Comparison of ENCODE assay signal across 1 cellular context in the genomic region with DNA sequence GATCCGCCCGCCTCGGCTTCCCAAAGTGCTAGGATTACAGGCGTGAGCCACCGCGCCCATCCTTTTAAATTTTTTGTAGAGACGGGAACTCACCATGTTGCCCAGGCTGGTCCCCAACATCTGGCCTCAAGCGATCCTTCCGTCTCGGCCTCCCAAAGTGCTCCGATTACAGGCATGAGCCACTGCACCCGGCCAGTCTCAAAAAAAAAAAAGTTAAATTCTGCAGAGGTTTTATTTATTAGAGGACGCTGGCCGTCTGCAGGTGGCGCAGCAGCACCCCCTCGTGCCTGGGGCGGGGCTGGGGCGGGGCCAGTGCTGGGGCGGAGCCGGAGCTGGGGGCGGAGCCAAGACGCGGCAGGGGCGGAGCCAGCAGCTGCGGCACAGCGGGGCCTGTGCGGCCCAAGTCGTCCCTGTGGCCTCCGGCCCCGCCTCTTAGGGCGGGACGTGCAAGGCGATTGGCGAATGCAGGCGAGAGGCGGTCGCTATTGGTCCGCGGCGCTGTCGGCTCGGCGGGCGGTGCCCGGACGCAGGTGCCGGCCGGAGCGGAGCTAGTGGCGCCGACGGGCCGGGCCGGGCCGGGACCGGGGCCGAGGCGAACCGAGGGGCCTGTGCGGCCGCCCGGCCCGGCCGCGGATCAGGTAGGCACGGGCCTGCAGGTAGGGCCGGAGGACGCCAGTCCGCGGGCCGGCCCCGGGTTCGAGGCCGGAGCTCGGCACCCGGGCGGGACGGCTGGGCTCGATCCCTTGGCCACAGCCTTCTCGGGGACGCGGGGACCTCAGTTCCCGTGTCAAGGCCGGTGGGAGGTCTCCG.
A peak's percentile ranks its signal among the peaks of the same experiment; 100 is the strongest.
TF ChIP-seq lines count a peak whose summit lies in the region.

A gene with protein sequence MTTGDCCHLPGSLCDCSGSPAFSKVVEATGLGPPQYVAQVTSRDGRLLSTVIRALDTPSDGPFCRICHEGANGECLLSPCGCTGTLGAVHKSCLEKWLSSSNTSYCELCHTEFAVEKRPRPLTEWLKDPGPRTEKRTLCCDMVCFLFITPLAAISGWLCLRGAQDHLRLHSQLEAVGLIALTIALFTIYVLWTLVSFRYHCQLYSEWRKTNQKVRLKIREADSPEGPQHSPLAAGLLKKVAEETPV (plus strand): TSS at position 523 of the 810 bp plus-strand sequence. CDS start 8,536 bp downstream, outside the sequence.

TF ChIP-seq in K562, 482 proteins besides CTCF, POLR2A, EP300 and RAD21 (continued from another document and continues in another):
- TF ChIP-seq, protein P1, sequence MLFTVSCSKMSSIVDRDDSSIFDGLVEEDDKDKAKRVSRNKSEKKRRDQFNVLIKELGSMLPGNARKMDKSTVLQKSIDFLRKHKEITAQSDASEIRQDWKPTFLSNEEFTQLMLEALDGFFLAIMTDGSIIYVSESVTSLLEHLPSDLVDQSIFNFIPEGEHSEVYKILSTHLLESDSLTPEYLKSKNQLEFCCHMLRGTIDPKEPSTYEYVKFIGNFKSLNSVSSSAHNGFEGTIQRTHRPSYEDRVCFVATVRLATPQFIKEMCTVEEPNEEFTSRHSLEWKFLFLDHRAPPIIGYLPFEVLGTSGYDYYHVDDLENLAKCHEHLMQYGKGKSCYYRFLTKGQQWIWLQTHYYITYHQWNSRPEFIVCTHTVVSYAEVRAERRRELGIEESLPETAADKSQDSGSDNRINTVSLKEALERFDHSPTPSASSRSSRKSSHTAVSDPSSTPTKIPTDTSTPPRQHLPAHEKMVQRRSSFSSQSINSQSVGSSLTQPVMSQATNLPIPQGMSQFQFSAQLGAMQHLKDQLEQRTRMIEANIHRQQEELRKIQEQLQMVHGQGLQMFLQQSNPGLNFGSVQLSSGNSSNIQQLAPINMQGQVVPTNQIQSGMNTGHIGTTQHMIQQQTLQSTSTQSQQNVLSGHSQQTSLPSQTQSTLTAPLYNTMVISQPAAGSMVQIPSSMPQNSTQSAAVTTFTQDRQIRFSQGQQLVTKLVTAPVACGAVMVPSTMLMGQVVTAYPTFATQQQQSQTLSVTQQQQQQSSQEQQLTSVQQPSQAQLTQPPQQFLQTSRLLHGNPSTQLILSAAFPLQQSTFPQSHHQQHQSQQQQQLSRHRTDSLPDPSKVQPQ (CRISPR knock-in tag; IDR thresholded peaks at IDR 0.05; ENCODE audit: borderline replicate concordance): no peak
- TF ChIP-seq, protein P2, sequence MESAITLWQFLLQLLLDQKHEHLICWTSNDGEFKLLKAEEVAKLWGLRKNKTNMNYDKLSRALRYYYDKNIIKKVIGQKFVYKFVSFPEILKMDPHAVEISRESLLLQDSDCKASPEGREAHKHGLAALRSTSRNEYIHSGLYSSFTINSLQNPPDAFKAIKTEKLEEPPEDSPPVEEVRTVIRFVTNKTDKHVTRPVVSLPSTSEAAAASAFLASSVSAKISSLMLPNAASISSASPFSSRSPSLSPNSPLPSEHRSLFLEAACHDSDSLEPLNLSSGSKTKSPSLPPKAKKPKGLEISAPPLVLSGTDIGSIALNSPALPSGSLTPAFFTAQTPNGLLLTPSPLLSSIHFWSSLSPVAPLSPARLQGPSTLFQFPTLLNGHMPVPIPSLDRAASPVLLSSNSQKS (CRISPR knock-in tag; IDR thresholded peaks at IDR 0.05): no peak
- TF ChIP-seq COPS2 (conservative IDR thresholded peaks at IDR 0.05) (no peak), ZNF146 (CRISPR knock-in tag; IDR thresholded peaks at IDR 0.05; ENCODE audit: unreplicated experiment) (no peak), NR2C2 (CRISPR knock-in tag; IDR thresholded peaks at IDR 0.05) (no peak), NR2C2 (tag; IDR thresholded peaks at IDR 0.05) (no peak), KHSRP (IDR thresholded peaks at IDR 0.05) (no peak), XRCC4 (IDR thresholded peaks at IDR 0.05; ENCODE audit: extremely low read depth, insufficient read depth, insufficient read length) (no peak), ZNF253 (CRISPR knock-in tag; conservative IDR thresholded peaks at IDR 0.05) (no peak), NUFIP1 (IDR thresholded peaks at IDR 0.05; ENCODE audit: partially characterized antibody) (no peak), POU5F1 (IDR thresholded peaks at IDR 0.05; ENCODE audit: borderline replicate concordance, low read depth, low read length, partially characterized antibody) (no peak), ZNF79 (CRISPR knock-in tag; IDR thresholded peaks at IDR 0.05; ENCODE audit: low read depth) (no peak), MECOM (CRISPR knock-in tag; IDR thresholded peaks at IDR 0.05) (no peak), JUND (IDR thresholded peaks at IDR 0.05; ENCODE audit: borderline replicate concordance, low read depth, low read length) (0 out of 2 replicates have a peak, but pooled peaks have one; percentile 27), JUND (tag; IDR thresholded peaks at IDR 0.05; ENCODE audit: borderline replicate concordance, low read depth, low read length) (no peak), EWSR1 (IDR thresholded peaks at IDR 0.05; ENCODE audit: borderline replicate concordance, low read depth, partially characterized antibody) (no peak), HDAC6 (IDR thresholded peaks at IDR 0.05; ENCODE audit: low read depth, low read length) (no peak), HNRNPK (IDR thresholded peaks at IDR 0.05; ENCODE audit: low read depth, low read length, poor library complexity, severe bottlenecking) (peak; percentile 62), ZNF644 (tag; IDR thresholded peaks at IDR 0.05; ENCODE audit: low read depth) (no peak), CBFA2T2 (conservative IDR thresholded peaks at IDR 0.05) (no peak), ZBED1 (IDR thresholded peaks at IDR 0.05) (no peak), ZNF224 (CRISPR knock-in tag; IDR thresholded peaks at IDR 0.05) (no peak), ELF1 (tag; IDR thresholded peaks at IDR 0.05) (no peak), KLF1 (tag; IDR thresholded peaks at IDR 0.05) (no peak; the same call in 1 of the 2 replicates), ZNF507 (tag; conservative IDR thresholded peaks at IDR 0.05) (no peak), NFE2L1 (tag; IDR thresholded peaks at IDR 0.05; ENCODE audit: borderline replicate concordance, low read depth) (no peak), DDX20 (tag; IDR thresholded peaks at IDR 0.05; ENCODE audit: low read depth) (no peak), ZBTB7A (IDR thresholded peaks at IDR 0.05; ENCODE audit: borderline replicate concordance, control insufficient read depth, low read depth, low read length) (no peak), ZNF584 (CRISPR knock-in tag; IDR thresholded peaks at IDR 0.05; ENCODE audit: low read depth) (no peak), HMG20B (CRISPR knock-in tag; IDR thresholded peaks at IDR 0.05) (no peak), KDM5B (IDR thresholded peaks at IDR 0.05; ENCODE audit: insufficient replicate concordance, low read depth, low read length) (no peak), POLR2AphosphoS5 (IDR thresholded peaks at IDR 0.05; ENCODE audit: control insufficient read depth, insufficient read depth, low read depth, low read length) (no peak), ERF (CRISPR knock-in tag; IDR thresholded peaks at IDR 0.05) (no peak), TFAM (CRISPR knock-in tag; conservative IDR thresholded peaks at IDR 0.05) (no peak), POLR2H (tag; IDR thresholded peaks at IDR 0.05; ENCODE audit: low read depth) (no peak), ZNF445 (CRISPR knock-in tag; IDR thresholded peaks at IDR 0.05; ENCODE audit: low read depth) (no peak), ZNF311 (CRISPR knock-in tag; IDR thresholded peaks at IDR 0.05) (no peak), XRCC5 (IDR thresholded peaks at IDR 0.05; ENCODE audit: low read depth, low read length) (no peak), TBL1XR1 (IDR thresholded peaks at IDR 0.05; ENCODE audit: low read length in 2 of 2) (no peak), LCOR (CRISPR knock-in tag; IDR thresholded peaks at IDR 0.05) (no peak), HEY1 (CRISPR knock-in tag; IDR thresholded peaks at IDR 0.05; ENCODE audit: borderline replicate concordance) (no peak), TCF7L2 (IDR thresholded peaks at IDR 0.05; ENCODE audit: low read depth, low read length) (no peak), SMARCA4 (IDR thresholded peaks at IDR 0.05) (no peak), ZKSCAN8 (CRISPR knock-in tag; IDR thresholded peaks at IDR 0.05) (no peak), NCOA1 (IDR thresholded peaks at IDR 0.05; ENCODE audit: low read depth) (no peak), MTA2 (IDR thresholded peaks at IDR 0.05; ENCODE audit: low read depth) (no peak)
- TF ChIP-seq, protein P3, sequence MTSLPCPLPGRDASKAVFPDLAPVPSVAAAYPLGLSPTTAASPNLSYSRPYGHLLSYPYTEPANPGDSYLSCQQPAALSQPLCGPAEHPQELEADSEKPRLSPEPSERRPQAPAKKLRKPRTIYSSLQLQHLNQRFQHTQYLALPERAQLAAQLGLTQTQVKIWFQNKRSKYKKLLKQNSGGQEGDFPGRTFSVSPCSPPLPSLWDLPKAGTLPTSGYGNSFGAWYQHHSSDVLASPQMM (CRISPR knock-in tag; IDR thresholded peaks at IDR 0.05): no peak
- TF ChIP-seq, protein P4, sequence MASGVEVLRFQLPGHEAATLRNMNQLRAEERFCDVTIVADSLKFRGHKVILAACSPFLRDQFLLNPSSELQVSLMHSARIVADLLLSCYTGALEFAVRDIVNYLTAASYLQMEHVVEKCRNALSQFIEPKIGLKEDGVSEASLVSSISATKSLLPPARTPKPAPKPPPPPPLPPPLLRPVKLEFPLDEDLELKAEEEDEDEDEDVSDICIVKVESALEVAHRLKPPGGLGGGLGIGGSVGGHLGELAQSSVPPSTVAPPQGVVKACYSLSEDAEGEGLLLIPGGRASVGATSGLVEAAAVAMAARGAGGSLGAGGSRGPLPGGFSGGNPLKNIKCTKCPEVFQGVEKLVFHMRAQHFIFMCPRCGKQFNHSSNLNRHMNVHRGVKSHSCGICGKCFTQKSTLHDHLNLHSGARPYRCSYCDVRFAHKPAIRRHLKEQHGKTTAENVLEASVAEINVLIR (CRISPR knock-in tag; IDR thresholded peaks at IDR 0.05): no peak
- TF ChIP-seq, protein P5, sequence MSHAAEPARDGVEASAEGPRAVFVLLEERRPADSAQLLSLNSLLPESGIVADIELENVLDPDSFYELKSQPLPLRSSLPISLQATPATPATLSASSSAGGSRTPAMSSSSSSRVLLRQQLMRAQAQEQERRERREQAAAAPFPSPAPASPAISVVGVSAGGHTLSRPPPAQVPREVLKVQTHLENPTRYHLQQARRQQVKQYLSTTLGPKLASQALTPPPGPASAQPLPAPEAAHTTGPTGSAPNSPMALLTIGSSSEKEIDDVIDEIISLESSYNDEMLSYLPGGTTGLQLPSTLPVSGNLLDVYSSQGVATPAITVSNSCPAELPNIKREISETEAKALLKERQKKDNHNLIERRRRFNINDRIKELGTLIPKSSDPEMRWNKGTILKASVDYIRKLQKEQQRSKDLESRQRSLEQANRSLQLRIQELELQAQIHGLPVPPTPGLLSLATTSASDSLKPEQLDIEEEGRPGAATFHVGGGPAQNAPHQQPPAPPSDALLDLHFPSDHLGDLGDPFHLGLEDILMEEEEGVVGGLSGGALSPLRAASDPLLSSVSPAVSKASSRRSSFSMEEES (CRISPR knock-in tag; IDR thresholded peaks at IDR 0.05): no peak
- TF ChIP-seq, protein P6, sequence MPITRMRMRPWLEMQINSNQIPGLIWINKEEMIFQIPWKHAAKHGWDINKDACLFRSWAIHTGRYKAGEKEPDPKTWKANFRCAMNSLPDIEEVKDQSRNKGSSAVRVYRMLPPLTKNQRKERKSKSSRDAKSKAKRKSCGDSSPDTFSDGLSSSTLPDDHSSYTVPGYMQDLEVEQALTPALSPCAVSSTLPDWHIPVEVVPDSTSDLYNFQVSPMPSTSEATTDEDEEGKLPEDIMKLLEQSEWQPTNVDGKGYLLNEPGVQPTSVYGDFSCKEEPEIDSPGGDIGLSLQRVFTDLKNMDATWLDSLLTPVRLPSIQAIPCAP (CRISPR knock-in tag; IDR thresholded peaks at IDR 0.05; ENCODE audit: borderline replicate concordance): no peak
- TF ChIP-seq, protein P7, sequence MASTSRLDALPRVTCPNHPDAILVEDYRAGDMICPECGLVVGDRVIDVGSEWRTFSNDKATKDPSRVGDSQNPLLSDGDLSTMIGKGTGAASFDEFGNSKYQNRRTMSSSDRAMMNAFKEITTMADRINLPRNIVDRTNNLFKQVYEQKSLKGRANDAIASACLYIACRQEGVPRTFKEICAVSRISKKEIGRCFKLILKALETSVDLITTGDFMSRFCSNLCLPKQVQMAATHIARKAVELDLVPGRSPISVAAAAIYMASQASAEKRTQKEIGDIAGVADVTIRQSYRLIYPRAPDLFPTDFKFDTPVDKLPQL (IDR thresholded peaks at IDR 0.05; ENCODE audit: extremely low read depth, insufficient read length): no peak
- TF ChIP-seq, protein P8, sequence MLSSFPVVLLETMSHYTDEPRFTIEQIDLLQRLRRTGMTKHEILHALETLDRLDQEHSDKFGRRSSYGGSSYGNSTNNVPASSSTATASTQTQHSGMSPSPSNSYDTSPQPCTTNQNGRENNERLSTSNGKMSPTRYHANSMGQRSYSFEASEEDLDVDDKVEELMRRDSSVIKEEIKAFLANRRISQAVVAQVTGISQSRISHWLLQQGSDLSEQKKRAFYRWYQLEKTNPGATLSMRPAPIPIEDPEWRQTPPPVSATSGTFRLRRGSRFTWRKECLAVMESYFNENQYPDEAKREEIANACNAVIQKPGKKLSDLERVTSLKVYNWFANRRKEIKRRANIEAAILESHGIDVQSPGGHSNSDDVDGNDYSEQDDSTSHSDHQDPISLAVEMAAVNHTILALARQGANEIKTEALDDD (IDR thresholded peaks at IDR 0.05): no peak
- TF ChIP-seq, protein P9, sequence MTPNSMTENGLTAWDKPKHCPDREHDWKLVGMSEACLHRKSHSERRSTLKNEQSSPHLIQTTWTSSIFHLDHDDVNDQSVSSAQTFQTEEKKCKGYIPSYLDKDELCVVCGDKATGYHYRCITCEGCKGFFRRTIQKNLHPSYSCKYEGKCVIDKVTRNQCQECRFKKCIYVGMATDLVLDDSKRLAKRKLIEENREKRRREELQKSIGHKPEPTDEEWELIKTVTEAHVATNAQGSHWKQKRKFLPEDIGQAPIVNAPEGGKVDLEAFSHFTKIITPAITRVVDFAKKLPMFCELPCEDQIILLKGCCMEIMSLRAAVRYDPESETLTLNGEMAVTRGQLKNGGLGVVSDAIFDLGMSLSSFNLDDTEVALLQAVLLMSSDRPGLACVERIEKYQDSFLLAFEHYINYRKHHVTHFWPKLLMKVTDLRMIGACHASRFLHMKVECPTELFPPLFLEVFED (CRISPR knock-in tag; conservative IDR thresholded peaks at IDR 0.05): no peak
- TF ChIP-seq, protein P10, sequence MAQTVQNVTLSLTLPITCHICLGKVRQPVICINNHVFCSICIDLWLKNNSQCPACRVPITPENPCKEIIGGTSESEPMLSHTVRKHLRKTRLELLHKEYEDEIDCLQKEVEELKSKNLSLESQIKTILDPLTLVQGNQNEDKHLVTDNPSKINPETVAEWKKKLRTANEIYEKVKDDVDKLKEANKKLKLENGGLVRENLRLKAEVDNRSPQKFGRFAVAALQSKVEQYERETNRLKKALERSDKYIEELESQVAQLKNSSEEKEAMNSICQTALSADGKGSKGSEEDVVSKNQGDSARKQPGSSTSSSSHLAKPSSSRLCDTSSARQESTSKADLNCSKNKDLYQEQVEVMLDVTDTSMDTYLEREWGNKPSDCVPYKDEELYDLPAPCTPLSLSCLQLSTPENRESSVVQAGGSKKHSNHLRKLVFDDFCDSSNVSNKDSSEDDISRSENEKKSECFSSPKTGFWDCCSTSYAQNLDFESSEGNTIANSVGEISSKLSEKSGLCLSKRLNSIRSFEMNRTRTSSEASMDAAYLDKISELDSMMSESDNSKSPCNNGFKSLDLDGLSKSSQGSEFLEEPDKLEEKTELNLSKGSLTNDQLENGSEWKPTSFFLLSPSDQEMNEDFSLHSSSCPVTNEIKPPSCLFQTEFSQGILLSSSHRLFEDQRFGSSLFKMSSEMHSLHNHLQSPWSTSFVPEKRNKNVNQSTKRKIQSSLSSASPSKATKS (CRISPR knock-in tag; IDR thresholded peaks at IDR 0.05): no peak
